In genomic region chr17:76527430-76528111, GRCh38 we compare ENCODE assay signal across 8 cellular contexts. TPM values are rescaled to one million over a fixed set of nuclear protein-coding genes. Genes with fewer than 3 reads are reported as not detected.
DNase-seq lines count a peak whose midpoint lies in the region; ATAC-seq and TF ChIP-seq lines count a peak whose summit lies in the region.

No MANE protein-coding gene starts in this region.

- H3K27me3 ChIP-seq in fibroblast of lung (ENCODE audit: control insufficient read depth, insufficient read depth, low read length) = no peaks in the 10 kb centered on the region
- H3K27me3 ChIP-seq in rectal smooth muscle tissue (ENCODE audit: control insufficient read depth, insufficient read depth, low read length) = peaks cover 2% of the 10 kb centered on the region

- H2AFZ ChIP-seq in fibroblast of lung (ENCODE audit: low read length) = no peak overlapping the region

- H3K36me3 ChIP-seq in fibroblast of lung (ENCODE audit: control insufficient read depth, insufficient read depth, low read length) = peaks cover 2% of the 10 kb centered on the region
- no peaks in the 10 kb centered on the region for H3K36me3 ChIP-seq in rectal smooth muscle tissue (ENCODE audit: control insufficient read depth, insufficient read depth, low read length)

- no peaks in the 10 kb centered on the region for H3K9me3 ChIP-seq in fibroblast of lung (ENCODE audit: control insufficient read depth, insufficient read depth, low read depth, low read length)

- H3K4me3 ChIP-seq in fibroblast of lung (replicated peaks in 1 of 4; ENCODE audit: control extremely low read depth in 1 of 4, insufficient read depth in 1 of 4, low read depth in 3 of 4, low read length in 4 of 4) (peak overlapping the region in 1 of 4 experiments; percentile 3), rectal smooth muscle tissue (ENCODE audit: low read length) (peak overlapping the region; percentile 24)

- no peak for TF ChIP-seq CTCF in GM10266 (IDR thresholded peaks at IDR 0.05; ENCODE audit: control insufficient read depth, insufficient read depth, low read depth, missing control alignments)
- peak; percentile 2 to 8 for TF ChIP-seq CTCF in fibroblast of lung (conservative IDR thresholded peaks at IDR 0.05 in 1 of 2, IDR thresholded peaks at IDR 0.05 in 1 of 2; ENCODE audit: low read depth in 1 of 2, low read length in 2 of 2)

- H3K4me2 ChIP-seq in fibroblast of lung (ENCODE audit: extremely low read depth, insufficient read depth, low read length) = peak overlapping the region; percentile 42

- H3K9ac ChIP-seq in fibroblast of lung (ENCODE audit: insufficient read depth, low read length) (peak overlapping the region; percentile 20), rectal smooth muscle tissue (ENCODE audit: low read length) (no peak overlapping the region)

- no peaks in the 10 kb centered on the region for H4K20me1 ChIP-seq in fibroblast of lung (ENCODE audit: control insufficient read depth, extremely low read depth, insufficient read depth, low read length)

- peaks cover 44% of the 10 kb centered on the region for H3K4me1 ChIP-seq in fibroblast of lung (ENCODE audit: control insufficient read depth, extremely low read depth, insufficient read depth, low read length)
- peaks cover 19% of the 10 kb centered on the region for H3K4me1 ChIP-seq in rectal smooth muscle tissue (ENCODE audit: control insufficient read depth, insufficient read depth, low read length)

- H3K27ac ChIP-seq in fibroblast of lung (ENCODE audit: insufficient read depth, low read length) (peak overlapping the region; percentile 37), rectal smooth muscle tissue (ENCODE audit: low read depth, low read length) (peak overlapping the region; percentile 56)

- ATAC-seq in HG03066 (IDR thresholded peaks at IDR 0.05; ENCODE audit: low read depth, unreplicated experiment) = peak; percentile 50

- peak; percentile 56 for DNase-seq in GM10266 (ENCODE audit: extremely low spot score)
- DNase-seq in activated CD8-positive, alpha-beta memory T cell treated with anti-CD3 and anti-CD28 coated beads for 24 hours = peak; percentile 77
- peak; percentile 89 for DNase-seq in fibroblast of lung (ENCODE audit: low read depth in 2 of 2)
- DNase-seq in NCI-H446 treated with DMSO at 0.1 percent for 48 hours (lab: John Stamatoyannopoulos, UW) = no peak
- no peak for DNase-seq in NCI-H1694 treated with DMSO at 0.1 percent for 48 hours (lab: John Stamatoyannopoulos, UW)
- DNase-seq in GDM1 (lab: John Stamatoyannopoulos, UW) = no peak

- no peaks in the 10 kb centered on the region for H3K79me2 ChIP-seq in fibroblast of lung (ENCODE audit: control insufficient read depth, insufficient read depth, low read length)

RNA-seq across cellular contexts. Expression of gene CYGB, which starts 9.9 kb away (rescaled TPM):
- total RNA-seq in fibroblast of lung = 12.4 and 19.5 TPM in 2 replicates
- polyA plus RNA-seq in fibroblast of lung = 9.1 and 10.0 TPM in 2 replicates
- polyA plus RNA-seq in fibroblast of lung (2012) = 19.9 and 25.0 TPM in 2 replicates
- 15.1 and 19.0 TPM in 2 replicates for polyA minus RNA-seq in fibroblast of lung (ENCODE audit: low replicate concordance)

RNA-seq across cellular contexts. Expression of gene PRCD, which starts 12.3 kb away (rescaled TPM):
- 4.1 and 4.3 TPM in 2 replicates for total RNA-seq in fibroblast of lung
- 0.72 and 0.89 TPM in 2 replicates for polyA plus RNA-seq in fibroblast of lung
- 1.1 and 2.0 TPM in 2 replicates for polyA plus RNA-seq in fibroblast of lung (2012)
- polyA minus RNA-seq in fibroblast of lung (ENCODE audit: low replicate concordance) = not detected in 2 replicates

RNA-seq across cellular contexts. Expression of gene RHBDF2, which starts 26.3 kb away (rescaled TPM):
- total RNA-seq in fibroblast of lung = 3.9 and 5.1 TPM in 2 replicates
- polyA plus RNA-seq in fibroblast of lung = 0.94 and 1.7 TPM in 2 replicates
- polyA plus RNA-seq in fibroblast of lung (2012) = 2.8 TPM in 2 replicates
- polyA minus RNA-seq in fibroblast of lung (ENCODE audit: low replicate concordance) = 2.4 and 3.9 TPM in 2 replicates

RNA-seq across cellular contexts. Expression of gene ST6GALNAC2, which starts 58.1 kb away (rescaled TPM):
- total RNA-seq in fibroblast of lung = 0.83 and 1.0 TPM in 2 replicates
- polyA plus RNA-seq in fibroblast of lung = 0.42 and 1.3 TPM in 2 replicates
- polyA plus RNA-seq in fibroblast of lung (2012) = 0.40 and 1.5 TPM in 2 replicates
- polyA minus RNA-seq in fibroblast of lung (ENCODE audit: low replicate concordance) = 3.4 TPM in 1 of 2 replicates, not detected in the other

Comparison
In these comparisons a context has a peak if more than half of its experiments do, and no peak if none do; other contexts are left out.
1. DNase-seq: peak in GM10266 (single experiment), activated CD8-positive, alpha-beta memory T cell treated with anti-CD3 and anti-CD28 coated beads for 24 hours (single experiment) and fibroblast of lung (2 of 2); none in NCI-H446 treated with DMSO at 0.1 percent for 48 hours (single experiment), NCI-H1694 treated with DMSO at 0.1 percent for 48 hours (single experiment) and GDM1 (single experiment).